ENCODE assay signal across 8 cellular contexts in genomic region chr3:124834723-124835718, GRCh38. TPM values are rescaled to one million over a fixed set of nuclear protein-coding genes. Genes with fewer than 3 reads are reported as not detected.
A peak's percentile ranks its signal among the peaks of the same experiment; 100 is the strongest.
DNase-seq lines count a peak whose midpoint lies in the region; ATAC-seq, FAIRE-seq and TF ChIP-seq lines count a peak whose summit lies in the region.

No MANE protein-coding gene starts in this region.

- H3K27me3 Mint-ChIP-seq in chondrocyte (ENCODE audit: low read depth): no peaks in the 10 kb centered on the region

- H3K9me3 Mint-ChIP-seq in chondrocyte (ENCODE audit: low read depth): no peaks in the 10 kb centered on the region

- peak overlapping the region; percentile 98 for H3K27ac Mint-ChIP-seq in chondrocyte (ENCODE audit: unreplicated experiment)

- peak; percentile 93 for ATAC-seq in HG02870 (IDR thresholded peaks at IDR 0.05; ENCODE audit: unreplicated experiment)
- peak; percentile 87 to 90 for ATAC-seq in activated CD4-positive, CD25-positive, alpha-beta regulatory T cell treated with anti-CD3 and anti-CD28 coated beads, Interleukin-2, amount 50 U/mL, for 24 hours

- peak; percentile 73 for FAIRE-seq in GM18507 (lab: Jason Lieb, UNC)

- peak; percentile 63 for DNase-seq in GM18507 (ENCODE audit: extremely low spot score, insufficient read length, low read depth)
- peak; percentile 99 for DNase-seq in NCI-H146 treated with DMSO at 0.1 percent for 48 hours (lab: John Stamatoyannopoulos, UW; ENCODE audit: unreplicated experiment)
- no peak for DNase-seq in chondrocyte (ENCODE audit: low spot score)
- peak; percentile 87 to 98 for DNase-seq in lung microvascular endothelial cell (ENCODE audit: low read depth in 2 of 2)
- DNase-seq in stimulated activated CD8-positive, alpha-beta memory T cell treated with anti-CD3 and anti-CD28 coated beads, Interleukin-7, amount 100 ng/mL, for 24 hours (ENCODE audit: low read depth): peak; percentile 20
- DNase-seq in AML-193 (lab: John Stamatoyannopoulos, UW): no peak

- H3K36me3 Mint-ChIP-seq in chondrocyte (ENCODE audit: low read depth): peaks cover 16% of the 10 kb centered on the region

- H3K4me3 Mint-ChIP-seq in chondrocyte (ENCODE audit: unreplicated experiment): peak overlapping the region; percentile 42

- H3K4me1 Mint-ChIP-seq in chondrocyte (ENCODE audit: low read depth): peaks cover 92% of the 10 kb centered on the region

- TF ChIP-seq CTCF in chondrocyte (IDR thresholded peaks at IDR 0.05): no peak

RNA-seq across cellular contexts. Expression of gene ITGB5, which starts 52.1 kb away (rescaled TPM):
- 498 to 625 TPM (median 501 TPM) in 3 replicates for total RNA-seq in chondrocyte
- total RNA-seq in lung microvascular endothelial cell: 49.2 and 90.2 TPM in 2 replicates

Comparison
In these comparisons a context has a peak if more than half of its experiments do, and no peak if none do; other contexts are left out.
1. DNase-seq: peak in GM18507 (single experiment), NCI-H146 treated with DMSO at 0.1 percent for 48 hours (single experiment), lung microvascular endothelial cell (2 of 2) and stimulated activated CD8-positive, alpha-beta memory T cell treated with anti-CD3 and anti-CD28 coated beads, Interleukin-7, amount 100 ng/mL, for 24 hours (single experiment); none in chondrocyte (single experiment) and AML-193 (0 of 2).